18 cellular contexts compared by ENCODE assay signal in genomic region chr2:61042807-61043206, GRCh38.
"Had no signal": no experiment of that assay in that cellular context is flagged by ENCODE, and none has a peak within 500 bp of the region (broad histone marks: within the 10 kb centered on the region; RNA-seq: fewer than 3 reads in every experiment).

No MANE protein-coding gene starts in this region.

- H3K4me1 ChIP-seq: foreskin keratinocyte, parathyroid adenoma had no signal

- DNase-seq: cerebellar nuclear complex; effector memory CD8-positive, alpha-beta T cell; foreskin keratinocyte; islet precursor cell; lower lobe of right lung; midbrain; naive thymus-derived CD4-positive, alpha-beta T cell; nephron progenitor cell; right cardiac atrium; stimulated activated CD4-positive, alpha-beta T cell treated with anti-CD3 and anti-CD28 coated beads, Interleukin-4, amount 100 ng/mL, for 1 hour; stimulated activated CD8-positive, alpha-beta memory T cell treated with anti-CD3 and anti-CD28 coated beads, Interleukin-4, amount 100 ng/mL, for 48 hours; stimulated activated naive CD8-positive, alpha-beta T cell treated with anti-CD3 and anti-CD28 coated beads, Interleukin-15, Interleukin-2, amounts not matched to agents 100 U/mL and 50 U/mL, for 24 hours; upper lobe of right lung had no signal

- H3K27ac ChIP-seq: epithelial cell of prostate, esophagus muscularis mucosa, foreskin keratinocyte, lower lobe of right lung, parathyroid adenoma, tibial nerve, upper lobe of right lung, vagina had no signal

- H3K9me3 ChIP-seq: esophagus muscularis mucosa, lower lobe of right lung, upper lobe of right lung, vagina had no signal

- H3K9ac ChIP-seq: parathyroid adenoma had no signal

- H3K4me3 ChIP-seq: esophagus muscularis mucosa, lower lobe of right lung, tibial nerve, upper lobe of right lung, vagina had no signal

- H3K27me3 ChIP-seq: esophagus muscularis mucosa, foreskin keratinocyte, tibial nerve, upper lobe of right lung, vagina had no signal
